8 cellular contexts compared by ENCODE assay signal in genomic region chr1:166876540-166876838, GRCh38. TPM values are rescaled to one million over a fixed set of nuclear protein-coding genes. Genes with fewer than 3 reads are reported as not detected.
DNase-seq lines count a peak whose midpoint lies in the region; ATAC-seq, FAIRE-seq and TF ChIP-seq lines count a peak whose summit lies in the region.

No MANE protein-coding gene starts in this region.

- H3K27me3 ChIP-seq in HUES48 (ENCODE audit: control insufficient read depth, insufficient read depth, low read length) (no peaks in the 10 kb centered on the region), dorsolateral prefrontal cortex (no peaks in the 10 kb centered on the region), psoas muscle (ENCODE audit: insufficient read depth in 3 of 3, low read length in 2 of 3) (no peaks in the 10 kb centered on the region)

- H3K27ac ChIP-seq in HUES48 (ENCODE audit: low read depth, low read length) (no peak overlapping the region), dorsolateral prefrontal cortex (peak overlapping the region in 47 of 59 donors; percentile 8 to 95 (median 87)), psoas muscle (peak overlapping the region; percentile 61)

- ATAC-seq in psoas muscle = no peak

- H3K27me3 Mint-ChIP-seq in T-helper 1 cell treated with Interleukin-12 subunit alpha and Interleukin-12 subunit beta and Interleukin-4 antibody, amounts not matched to agents 30 μg/mL and 1 μg/mL, for 36 hours (ENCODE audit: low read depth) = peaks cover 11% of the 10 kb centered on the region

- DNase-seq in T-helper 1 cell = no peak
- no peak for DNase-seq in dorsolateral prefrontal cortex
- DNase-seq in psoas muscle = no peak
- DNase-seq in medulla oblongata (ENCODE audit: extremely low spot score) = no peak
- DNase-seq in RCC 7860 (ENCODE audit: low spot score) = no peak
- no peak for DNase-seq in DMS153 treated with DMSO at 0.1 percent for 48 hours (lab: John Stamatoyannopoulos, UW; ENCODE audit: unreplicated experiment)

- no peak overlapping the region for H3K9ac ChIP-seq in HUES48 (ENCODE audit: low read depth, low read length)

- intact Hi-C loops in dorsolateral prefrontal cortex (cut with DNase I) (loop anchor here (1.0 to 2.0 kb wide), 2 partner anchors 18 to 37 kb away; partner anchors contain the start of gene POGK (in 2 of the 2)), psoas muscle (cut with DNase I) (loop anchor here (5.0 kb wide), 2 partner anchors 34 to 181 kb away; no protein-coding TSS in a partner anchor)

- H3K9me3 Mint-ChIP-seq in T-helper 1 cell treated with Interleukin-12 subunit alpha and Interleukin-12 subunit beta and Interleukin-4 antibody, amounts not matched to agents 30 μg/mL and 1 μg/mL, for 36 hours = peaks cover 4% of the 10 kb centered on the region

- no peak for FAIRE-seq in RCC 7860 (lab: Jason Lieb, UNC)

- H3K36me3 Mint-ChIP-seq in T-helper 1 cell treated with Interleukin-12 subunit alpha and Interleukin-12 subunit beta and Interleukin-4 antibody, amounts not matched to agents 30 μg/mL and 1 μg/mL, for 36 hours (ENCODE audit: low read depth) = no peaks in the 10 kb centered on the region

- H3K9me3 ChIP-seq in HUES48 (ENCODE audit: control insufficient read depth, insufficient read depth, low read length) (no peaks in the 10 kb centered on the region), psoas muscle (no peaks in the 10 kb centered on the region)

- peaks cover 7% of the 10 kb centered on the region; the same call in 1 of the 2 replicates for H3K36me3 ChIP-seq in HUES48 (ENCODE audit: control insufficient read depth, insufficient read depth, low read length)
- H3K36me3 ChIP-seq in psoas muscle (ENCODE audit: insufficient read depth in 1 of 2, low read depth in 1 of 2) = no peaks in the 10 kb centered on the region

- H3K27ac Mint-ChIP-seq in T-helper 1 cell treated with Interleukin-12 subunit alpha and Interleukin-12 subunit beta and Interleukin-4 antibody, amounts not matched to agents 30 μg/mL and 1 μg/mL, for 36 hours = peak overlapping the region; percentile 96

- H3K4me1 ChIP-seq in HUES48 (ENCODE audit: control insufficient read depth, insufficient read depth, low read length) (peaks cover 10% of the 10 kb centered on the region), psoas muscle (peaks cover 16% of the 10 kb centered on the region)

- H3K4me1 Mint-ChIP-seq in T-helper 1 cell treated with Interleukin-12 subunit alpha and Interleukin-12 subunit beta and Interleukin-4 antibody, amounts not matched to agents 30 μg/mL and 1 μg/mL, for 36 hours (ENCODE audit: low read depth) = peaks cover 35% of the 10 kb centered on the region

- peak overlapping the region; percentile 97 for H3K4me3 Mint-ChIP-seq in T-helper 1 cell treated with Interleukin-12 subunit alpha and Interleukin-12 subunit beta and Interleukin-4 antibody, amounts not matched to agents 30 μg/mL and 1 μg/mL, for 36 hours

- WGBS in psoas muscle, 3 donors = 1 to 2% (median 1%) methylated on average over 7 of the region's 7 CpGs

- TF ChIP-seq CTCF in dorsolateral prefrontal cortex (IDR thresholded peaks at IDR 0.05 in 54 of 56, conservative IDR thresholded peaks at IDR 0.05 in 2 of 56; ENCODE audit: low read depth in 1 of 56, partially characterized antibody in 56 of 56) = peak in 15 of 56 donors; percentile 2 to 63 (median 29)
- no peak for TF ChIP-seq CTCF in psoas muscle (IDR thresholded peaks at IDR 0.05)

- peak overlapping the region; percentile 60 for H3K4me3 ChIP-seq in HUES48 (ENCODE audit: low read depth, low read length)
- H3K4me3 ChIP-seq in dorsolateral prefrontal cortex = peak overlapping the region; percentile 66 to 98 (median 91)
- peak overlapping the region; percentile 84 for H3K4me3 ChIP-seq in psoas muscle

RNA-seq across cellular contexts. Expression of gene TADA1, which starts 0.4 kb away (rescaled TPM):
- total RNA-seq in dorsolateral prefrontal cortex = 10 to 100 TPM; 11.7 to 26.4 (median 18.3) TPM
- 1 to 10 TPM; 8.3 to 9.9 (median 8.9) TPM for total RNA-seq in psoas muscle
- 1 to 10 TPM; 7.3 to 7.6 (median 7.4) TPM for polyA plus RNA-seq in psoas muscle

RNA-seq across cellular contexts. Expression of gene POGK, which starts 37.2 kb away (rescaled TPM):
- total RNA-seq in dorsolateral prefrontal cortex (10 to 100 TPM; 37.1 to 98.5 (median 49.7) TPM), psoas muscle (10 to 100 TPM in 3 of 4 donors, 1 to 10 TPM in 1; 9.1 to 15.6 (median 10.3) TPM)
- 1 to 10 TPM; 3.4 to 6.1 (median 5.3) TPM for polyA plus RNA-seq in psoas muscle
